23 cellular contexts compared by ENCODE assay signal in genomic region chr3:195767792-195768191, GRCh38. TPM values are rescaled to one million over a fixed set of nuclear protein-coding genes. Genes with fewer than 3 reads are reported as not detected.
A peak's percentile ranks its signal among the peaks of the same experiment; 100 is the strongest.
DNase-seq lines count a peak whose midpoint lies in the region; ATAC-seq and TF ChIP-seq lines count a peak whose summit lies in the region.
"Had no signal": no experiment of that assay in that cellular context is flagged by ENCODE, and none has a peak within 500 bp of the region (broad histone marks: within the 10 kb centered on the region; RNA-seq: fewer than 3 reads in every experiment).

No MANE protein-coding gene starts in this region.

- H3K4ac ChIP-seq in trophoblast cell (ENCODE audit: low read depth, low read length): no peak overlapping the region

- H3K4me3 Mint-ChIP-seq in activated naive CD8-positive, alpha-beta T cell treated with anti-CD3 and anti-CD28 coated beads, Interleukin-2, amount 10 ng/mL, durations not matched to agents 7 days and 5 days: no peak overlapping the region
- no peak overlapping the region for H3K4me3 Mint-ChIP-seq in activated naive CD8-positive, alpha-beta T cell treated with anti-CD3 and anti-CD28 coated beads, Interleukin-2, amount 50 U/mL, for 24 hours
- H3K4me3 Mint-ChIP-seq: CD8-positive, alpha-beta memory T cell had no signal

- no peaks in the 10 kb centered on the region for H3K9me3 Mint-ChIP-seq in activated naive CD8-positive, alpha-beta T cell treated with anti-CD3 and anti-CD28 coated beads, Interleukin-2, amount 10 ng/mL, durations not matched to agents 7 days and 5 days
- H3K9me3 Mint-ChIP-seq in activated naive CD8-positive, alpha-beta T cell treated with anti-CD3 and anti-CD28 coated beads, Interleukin-2, amount 50 U/mL, for 24 hours: peaks cover 4% of the 10 kb centered on the region
- H3K9me3 Mint-ChIP-seq: CD8-positive, alpha-beta memory T cell had no signal

- H3K4me1 Mint-ChIP-seq in activated naive CD8-positive, alpha-beta T cell treated with anti-CD3 and anti-CD28 coated beads, Interleukin-2, amount 10 ng/mL, durations not matched to agents 7 days and 5 days: peaks cover 2% of the 10 kb centered on the region
- H3K4me1 Mint-ChIP-seq in activated naive CD8-positive, alpha-beta T cell treated with anti-CD3 and anti-CD28 coated beads, Interleukin-2, amount 50 U/mL, for 24 hours: peaks cover 2% of the 10 kb centered on the region
- H3K4me1 Mint-ChIP-seq: CD8-positive, alpha-beta memory T cell had no signal

- intact Hi-C loops in upper lobe of right lung (cut with DNase I) (no loop called here), tibial artery (cut with DNase I; ENCODE audit: low total_unique reads) (no loop called here)

- H3K27ac ChIP-seq in trophoblast cell (ENCODE audit: low read depth, low read length) (no peak overlapping the region), upper lobe of right lung (no peak overlapping the region), tibial artery (no peak overlapping the region)
- H3K27ac ChIP-seq: C4-2B had no signal

- no peaks in the 10 kb centered on the region for H3K79me1 ChIP-seq in trophoblast cell (ENCODE audit: low read length)

- H3K9me3 ChIP-seq in trophoblast cell (ENCODE audit: insufficient read depth, low read depth, low read length) (peaks cover 22% of the 10 kb centered on the region), upper lobe of right lung (no peaks in the 10 kb centered on the region), tibial artery (no peaks in the 10 kb centered on the region)
- H3K9me3 ChIP-seq: MG63 had no signal

- POLR2A ChIA-PET in activated naive CD8-positive, alpha-beta T cell treated with anti-CD3 and anti-CD28 coated beads, Interleukin-2, amount 10 ng/mL, durations not matched to agents 7 days and 5 days (lab: Charles Lee): no interaction called here

- H3K23ac ChIP-seq in trophoblast cell (ENCODE audit: low read length): no peak overlapping the region

- no peak overlapping the region for H4K91ac ChIP-seq in trophoblast cell (ENCODE audit: low read depth, low read length)

- H3K9ac ChIP-seq in trophoblast cell (ENCODE audit: low read length): no peak overlapping the region

- no peaks in the 10 kb centered on the region for H3K79me2 ChIP-seq in trophoblast cell (ENCODE audit: control insufficient read depth, insufficient read depth, low read length, poor library complexity)

- no peak overlapping the region for H2BK120ac ChIP-seq in trophoblast cell (ENCODE audit: insufficient read depth, low read length, poor library complexity)

- H3K4me3 ChIP-seq in trophoblast cell (ENCODE audit: low read depth, low read length) (peak overlapping the region; percentile 3), upper lobe of right lung (no peak overlapping the region), tibial artery (no peak overlapping the region)
- H3K4me3 ChIP-seq: K562, MG63 had no signal

- ATAC-seq in activated naive CD8-positive, alpha-beta T cell treated with anti-CD3 and anti-CD28 coated beads, Interleukin-2, amount 10 ng/mL, durations not matched to agents 7 days and 5 days (ENCODE audit: low read depth): no peak
- no peak for ATAC-seq in activated naive CD8-positive, alpha-beta T cell treated with anti-CD3 and anti-CD28 coated beads, Interleukin-2, amount 50 U/mL, for 24 hours
- ATAC-seq in upper lobe of right lung: no peak
- ATAC-seq: HCT116 had no signal

- WGBS in trophoblast cell (ENCODE audit: extremely low coverage, insufficient coverage, insufficient read length): no CpG with 5 or more reads among the region's 10 CpGs

- no peak overlapping the region for H2AK5ac ChIP-seq in trophoblast cell (ENCODE audit: low read length)

- H3K36me3 Mint-ChIP-seq in activated naive CD8-positive, alpha-beta T cell treated with anti-CD3 and anti-CD28 coated beads, Interleukin-2, amount 10 ng/mL, durations not matched to agents 7 days and 5 days: no peaks in the 10 kb centered on the region
- H3K36me3 Mint-ChIP-seq in activated naive CD8-positive, alpha-beta T cell treated with anti-CD3 and anti-CD28 coated beads, Interleukin-2, amount 50 U/mL, for 24 hours (ENCODE audit: low read depth): no peaks in the 10 kb centered on the region
- H3K36me3 Mint-ChIP-seq: CD8-positive, alpha-beta memory T cell had no signal

- TF ChIP-seq CTCF in upper lobe of right lung (IDR thresholded peaks at IDR 0.05): no peak
- no peak for TF ChIP-seq CTCF in tibial artery (IDR thresholded peaks at IDR 0.05)

- DNase-seq in activated naive CD8-positive, alpha-beta T cell treated with anti-CD3 and anti-CD28 coated beads, Interleukin-2, amount 10 ng/mL, durations not matched to agents 7 days and 5 days: peak; percentile 14
- no peak for DNase-seq in activated naive CD8-positive, alpha-beta T cell treated with anti-CD3 and anti-CD28 coated beads, Interleukin-2, amount 50 U/mL, for 24 hours
- DNase-seq in epidermal melanocyte (ENCODE audit: insufficient read length, low spot score) (peak; percentile 11), trophoblast cell (no peak), upper lobe of right lung (peak; percentile 39), tibial artery (no peak), NOMO-1 treated with DMSO at 0.1 percent for 48 hours (lab: John Stamatoyannopoulos, UW; ENCODE audit: unreplicated experiment) (no peak)
- DNase-seq in activated CD8-positive, alpha-beta memory T cell treated with anti-CD3 and anti-CD28 coated beads, Interleukin-2, amount 50 U/mL, for 48 hours: no peak
- DNase-seq: CD8-positive, alpha-beta memory T cell; DMS53; GF-D8; GOT3; MG63; NCI-H1417; NCI-H187; NCI-H446 treated with DMSO at 0.1 percent for 48 hours; NCI-H526 treated with DMSO at 0.1 percent for 48 hours; SIG-M5 had no signal

- no peak overlapping the region for H2AFZ ChIP-seq in trophoblast cell (ENCODE audit: insufficient read depth, low read length, poor library complexity)

- H2BK12ac ChIP-seq in trophoblast cell (ENCODE audit: low read length): no peak overlapping the region

- H2BK5ac ChIP-seq in trophoblast cell (ENCODE audit: low read depth, low read length, poor library complexity): no peak overlapping the region

- H3K36me3 ChIP-seq in trophoblast cell (ENCODE audit: control insufficient read depth in 1 of 2, insufficient read depth in 2 of 2, low read length in 2 of 2) (no peaks in the 10 kb centered on the region), upper lobe of right lung (no peaks in the 10 kb centered on the region), tibial artery (no peaks in the 10 kb centered on the region)
- H3K36me3 ChIP-seq: MG63 had no signal

- H4K12ac ChIP-seq in trophoblast cell (ENCODE audit: low read depth, low read length): no peak overlapping the region

- H4K8ac ChIP-seq in trophoblast cell (ENCODE audit: low read depth, low read length): no peak overlapping the region

- H3K18ac ChIP-seq in trophoblast cell (ENCODE audit: low read length): no peak overlapping the region

- H3K27me3 Mint-ChIP-seq in activated naive CD8-positive, alpha-beta T cell treated with anti-CD3 and anti-CD28 coated beads, Interleukin-2, amount 10 ng/mL, durations not matched to agents 7 days and 5 days: peaks cover 6% of the 10 kb centered on the region
- peaks cover 11% of the 10 kb centered on the region for H3K27me3 Mint-ChIP-seq in activated naive CD8-positive, alpha-beta T cell treated with anti-CD3 and anti-CD28 coated beads, Interleukin-2, amount 50 U/mL, for 24 hours

- H3K27me3 ChIP-seq in trophoblast cell (ENCODE audit: insufficient read depth, low read length) (no peaks in the 10 kb centered on the region), upper lobe of right lung (peaks cover 23% of the 10 kb centered on the region), tibial artery (peaks cover 0 to 22% of the 10 kb centered on the region in 2 donors)
- H3K27me3 ChIP-seq: MG63 had no signal

- no peak overlapping the region for H3K14ac ChIP-seq in trophoblast cell (ENCODE audit: low read length)

- no peak overlapping the region for H3K4me2 ChIP-seq in trophoblast cell (ENCODE audit: low read length)

- no peak overlapping the region for H3K27ac Mint-ChIP-seq in activated naive CD8-positive, alpha-beta T cell treated with anti-CD3 and anti-CD28 coated beads, Interleukin-2, amount 10 ng/mL, durations not matched to agents 7 days and 5 days
- no peak overlapping the region for H3K27ac Mint-ChIP-seq in activated naive CD8-positive, alpha-beta T cell treated with anti-CD3 and anti-CD28 coated beads, Interleukin-2, amount 50 U/mL, for 24 hours
- H3K27ac Mint-ChIP-seq: CD8-positive, alpha-beta memory T cell had no signal

- H3K4me1 ChIP-seq in trophoblast cell (ENCODE audit: control insufficient read depth in 1 of 2, insufficient read depth in 2 of 2, low read length in 2 of 2): no peaks in the 10 kb centered on the region
- H3K4me1 ChIP-seq in upper lobe of right lung: no peaks in the 10 kb centered on the region
- H3K4me1 ChIP-seq in tibial artery: no peaks in the 10 kb centered on the region

RNA-seq across cellular contexts. Expression of gene MUC4, which starts 43.9 kb away (rescaled TPM):
- total RNA-seq in activated naive CD8-positive, alpha-beta T cell treated with anti-CD3 and anti-CD28 coated beads, Interleukin-2, amount 10 ng/mL, durations not matched to agents 7 days and 5 days: under 1 TPM in 1 of 2 experiments, not detected in 1; 0.06 TPM
- polyA plus RNA-seq in trophoblast cell (2013): 0.05 and 0.08 TPM in 2 replicates
- total RNA-seq in upper lobe of right lung: 1.1 TPM
- total RNA-seq: LHCN-M2, RPMI7951 had no signal
- polyA plus RNA-seq: CD8-positive, alpha-beta memory T cell had no signal

RNA-seq across cellular contexts. Expression of gene MUC20, which starts 47.0 kb away (rescaled TPM):
- 1 to 10 TPM; 3.0 to 3.1 TPM for total RNA-seq in activated naive CD8-positive, alpha-beta T cell treated with anti-CD3 and anti-CD28 coated beads, Interleukin-2, amount 10 ng/mL, durations not matched to agents 7 days and 5 days
- polyA plus RNA-seq in trophoblast cell (2013): 1.8 and 2.3 TPM in 2 replicates
- 14.7 TPM for total RNA-seq in upper lobe of right lung
- total RNA-seq: LHCN-M2, RPMI7951 had no signal
- polyA plus RNA-seq: CD8-positive, alpha-beta memory T cell had no signal

Comparison
In these comparisons a context has a peak if more than half of its experiments do, and no peak if none do; other contexts are left out.
1. DNase-seq: peak in activated naive CD8-positive, alpha-beta T cell treated with anti-CD3 and anti-CD28 coated beads, Interleukin-2, amount 10 ng/mL, durations not matched to agents 7 days and 5 days (single experiment), epidermal melanocyte (single experiment) and upper lobe of right lung (single experiment); none in activated naive CD8-positive, alpha-beta T cell treated with anti-CD3 and anti-CD28 coated beads, Interleukin-2, amount 50 U/mL, for 24 hours (single experiment), trophoblast cell (0 of 2), tibial artery (0 of 2), activated CD8-positive, alpha-beta memory T cell treated with anti-CD3 and anti-CD28 coated beads, Interleukin-2, amount 50 U/mL, for 48 hours (single experiment) and NOMO-1 treated with DMSO at 0.1 percent for 48 hours (single experiment).